Comparison of ENCODE assay signal across 1 cellular context in genomic region chr4:172838108-172838507, GRCh38.
TF ChIP-seq lines count a peak whose summit lies in the region.

No MANE protein-coding gene starts in this region.

TF ChIP-seq in H1, 55 proteins besides CTCF, POLR2A, EP300 and RAD21 (continued from another document):
- TF ChIP-seq SP4 (IDR thresholded peaks at IDR 0.05; ENCODE audit: low read length) (no peak), SAP30 (IDR thresholded peaks at IDR 0.05; ENCODE audit: insufficient read depth, insufficient replicate concordance, low read length) (no peak), TAF7 (optimal IDR thresholded peaks at IDR 0.05; ENCODE audit: borderline replicate concordance, low read depth, low read length) (no peak), NRF1 (IDR thresholded peaks at IDR 0.05; ENCODE audit: low read depth, low read length) (no peak), GTF2F1 (IDR thresholded peaks at IDR 0.05; ENCODE audit: borderline replicate concordance, low read depth, low read length) (no peak), ASH2L (IDR thresholded peaks at IDR 0.05; ENCODE audit: low read length) (no peak), CHD2 (IDR thresholded peaks at IDR 0.05; ENCODE audit: low read length) (no peak), SIX5 (IDR thresholded peaks at IDR 0.05; ENCODE audit: low read depth, low read length) (no peak)
